In genomic region chr4:57233391-57233790, GRCh38 we compare ENCODE assay signal across 14 cellular contexts.
DNase-seq lines count a peak whose midpoint lies in the region; ATAC-seq and TF ChIP-seq lines count a peak whose summit lies in the region.
"Had no signal": no experiment of that assay in that cellular context is flagged by ENCODE, and none has a peak within 500 bp of the region (broad histone marks: within the 10 kb centered on the region; RNA-seq: fewer than 3 reads in every experiment).

No MANE protein-coding gene starts in this region.

- H3K9me3 ChIP-seq in RWPE2 (ENCODE audit: severe bottlenecking) (no peaks in the 10 kb centered on the region), fibroblast of lung (ENCODE audit: control insufficient read depth, insufficient read depth, low read depth, low read length) (no peaks in the 10 kb centered on the region), Peyer's patch (no peaks in the 10 kb centered on the region)
- H3K9me3 ChIP-seq: lower lobe of right lung had no signal

- no peak for TF ChIP-seq POLR2A in Peyer's patch (IDR thresholded peaks at IDR 0.05)

- H3K27ac ChIP-seq in RWPE2 (ENCODE audit: poor library complexity, severe bottlenecking) (no peak overlapping the region), fibroblast of lung (ENCODE audit: insufficient read depth, low read length) (no peak overlapping the region), Peyer's patch (no peak overlapping the region)
- H3K27ac ChIP-seq: lower lobe of right lung, parathyroid adenoma had no signal

- TF ChIP-seq CTCF in RWPE2 (IDR thresholded peaks at IDR 0.05; ENCODE audit: poor library complexity, severe bottlenecking), result no peak
- TF ChIP-seq CTCF in fibroblast of lung (conservative IDR thresholded peaks at IDR 0.05 in 1 of 2, IDR thresholded peaks at IDR 0.05 in 1 of 2; ENCODE audit: low read depth in 1 of 2, low read length in 2 of 2), result no peak
- no peak for TF ChIP-seq CTCF in Peyer's patch (IDR thresholded peaks at IDR 0.05)

- H2AFZ ChIP-seq in fibroblast of lung (ENCODE audit: low read length), result no peak overlapping the region
- H2AFZ ChIP-seq: parathyroid adenoma had no signal

- H3K27me3 ChIP-seq in RWPE2 (ENCODE audit: insufficient read depth, poor library complexity, severe bottlenecking) (no peaks in the 10 kb centered on the region), fibroblast of lung (ENCODE audit: control insufficient read depth, insufficient read depth, low read length) (no peaks in the 10 kb centered on the region), Peyer's patch (no peaks in the 10 kb centered on the region), H7 (ENCODE audit: control insufficient read depth, insufficient read depth, low read length) (no peaks in the 10 kb centered on the region)

- H3K36me3 ChIP-seq in RWPE2 (ENCODE audit: low read depth) (no peaks in the 10 kb centered on the region), fibroblast of lung (ENCODE audit: control insufficient read depth, insufficient read depth, low read length) (no peaks in the 10 kb centered on the region), Peyer's patch (no peaks in the 10 kb centered on the region), H7 (replicated peaks; ENCODE audit: control insufficient read depth, insufficient read depth, low read length) (no peaks in the 10 kb centered on the region)
- H3K36me3 ChIP-seq: lower lobe of right lung had no signal

- H3K79me2 ChIP-seq in fibroblast of lung (ENCODE audit: control insufficient read depth, insufficient read depth, low read length), result no peaks in the 10 kb centered on the region
- H3K79me2 ChIP-seq: parathyroid adenoma had no signal

- peak; percentile 89 for ATAC-seq in RWPE2 (ENCODE audit: low read depth)
- no peak for ATAC-seq in HG03521 (IDR thresholded peaks at IDR 0.05; ENCODE audit: unreplicated experiment)

- no peaks in the 10 kb centered on the region for H4K20me1 ChIP-seq in fibroblast of lung (ENCODE audit: control insufficient read depth, extremely low read depth, insufficient read depth, low read length)

- H3K9ac ChIP-seq in fibroblast of lung (ENCODE audit: insufficient read depth, low read length), result no peak overlapping the region
- H3K9ac ChIP-seq: parathyroid adenoma had no signal

- H3K4me1 ChIP-seq in RWPE2 (ENCODE audit: insufficient read depth, poor library complexity, severe bottlenecking), result peaks cover 9% of the 10 kb centered on the region
- no peaks in the 10 kb centered on the region for H3K4me1 ChIP-seq in fibroblast of lung (ENCODE audit: control insufficient read depth, extremely low read depth, insufficient read depth, low read length)
- H3K4me1 ChIP-seq in Peyer's patch, result no peaks in the 10 kb centered on the region
- H3K4me1 ChIP-seq: lower lobe of right lung, parathyroid adenoma had no signal

- no peak overlapping the region for H3K4me2 ChIP-seq in fibroblast of lung (ENCODE audit: extremely low read depth, insufficient read depth, low read length)

- no peak overlapping the region for H3K4me3 ChIP-seq in RWPE2 (ENCODE audit: severe bottlenecking)
- H3K4me3 ChIP-seq in fibroblast of lung (replicated peaks in 1 of 4; ENCODE audit: control extremely low read depth in 1 of 4, insufficient read depth in 1 of 4, low read depth in 3 of 4, low read length in 4 of 4), result no peak overlapping the region
- no peak overlapping the region for H3K4me3 ChIP-seq in Peyer's patch
- no peak overlapping the region for H3K4me3 ChIP-seq in H7 (ENCODE audit: insufficient read depth, low read depth, low read length)
- H3K4me3 ChIP-seq: lower lobe of right lung had no signal

- DNase-seq in ELR (ENCODE audit: low read depth) (peak; percentile 67), RWPE2 (ENCODE audit: low spot score) (no peak), fibroblast of lung (ENCODE audit: low read depth in 2 of 2) (peak; percentile 51 to 61), pons (ENCODE audit: low spot score) (peak; percentile 4), Peyer's patch (no peak), H7 (no peak), dermis blood vessel endothelial cell (no peak)
- DNase-seq: activated CD8-positive, alpha-beta memory T cell treated with anti-CD3 and anti-CD28 coated beads for 24 hours; lower lobe of right lung; MM.1S; stimulated activated naive CD4-positive, alpha-beta T cell treated with Interleukin-2 at 50 U/mL for 16 hours; T1000 had no signal

Comparison
In these comparisons a context has a peak if more than half of its experiments do, and no peak if none do; other contexts are left out.
1. DNase-seq: peak in ELR (single experiment), fibroblast of lung (2 of 2) and pons (single experiment); none in RWPE2 (single experiment), Peyer's patch (0 of 3), H7 (single experiment) and dermis blood vessel endothelial cell (single experiment).